In the genomic region with DNA sequence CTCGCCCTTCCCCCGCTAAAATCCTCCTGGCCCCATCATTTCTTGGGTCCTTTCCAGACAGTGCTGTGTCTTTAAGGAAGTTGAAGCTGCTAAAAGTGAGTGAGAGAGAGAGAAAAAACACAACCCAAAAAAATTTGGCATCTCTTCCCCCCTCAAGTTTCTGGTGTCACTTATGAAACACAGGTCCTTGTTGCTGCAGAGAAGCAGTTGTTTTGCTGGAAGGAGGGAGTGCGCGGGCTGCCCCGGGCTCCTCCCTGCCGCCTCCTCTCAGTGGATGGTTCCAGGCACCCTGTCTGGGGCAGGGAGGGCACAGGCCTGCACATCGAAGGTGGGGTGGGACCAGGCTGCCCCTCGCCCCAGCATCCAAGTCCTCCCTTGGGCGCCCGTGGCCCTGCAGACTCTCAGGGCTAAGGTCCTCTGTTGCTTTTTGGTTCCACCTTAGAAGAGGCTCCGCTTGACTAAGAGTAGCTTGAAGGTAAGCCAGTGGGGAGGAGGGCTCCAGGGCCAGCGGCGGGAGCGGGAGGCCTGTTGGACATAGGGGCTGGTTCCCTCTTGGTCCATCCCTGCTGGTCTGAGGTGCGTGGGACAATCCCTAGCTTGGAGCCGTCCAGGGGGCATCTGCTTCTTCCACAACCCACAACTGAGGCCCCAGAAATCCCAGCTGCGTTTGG, we compare ENCODE assay signal across 11 cellular contexts. TPM values are rescaled to one million over a fixed set of nuclear protein-coding genes. Genes with fewer than 3 reads are reported as not detected.
A peak's percentile ranks its signal among the peaks of the same experiment; 100 is the strongest.
DNase-seq lines count a peak whose midpoint lies in the region; ATAC-seq, FAIRE-seq and TF ChIP-seq lines count a peak whose summit lies in the region.
"Had no signal": no experiment of that assay in that cellular context is flagged by ENCODE, and none has a peak within 500 bp of the region (broad histone marks: within the 10 kb centered on the region; RNA-seq: fewer than 3 reads in every experiment).

A gene with protein sequence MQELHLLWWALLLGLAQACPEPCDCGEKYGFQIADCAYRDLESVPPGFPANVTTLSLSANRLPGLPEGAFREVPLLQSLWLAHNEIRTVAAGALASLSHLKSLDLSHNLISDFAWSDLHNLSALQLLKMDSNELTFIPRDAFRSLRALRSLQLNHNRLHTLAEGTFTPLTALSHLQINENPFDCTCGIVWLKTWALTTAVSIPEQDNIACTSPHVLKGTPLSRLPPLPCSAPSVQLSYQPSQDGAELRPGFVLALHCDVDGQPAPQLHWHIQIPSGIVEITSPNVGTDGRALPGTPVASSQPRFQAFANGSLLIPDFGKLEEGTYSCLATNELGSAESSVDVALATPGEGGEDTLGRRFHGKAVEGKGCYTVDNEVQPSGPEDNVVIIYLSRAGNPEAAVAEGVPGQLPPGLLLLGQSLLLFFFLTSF (plus strand): TSS at position 166 of the 671 bp plus-strand sequence. CDS start 1,149 bp downstream, outside the sequence.

- H3K9me3 ChIP-seq in H1 (ENCODE audit: insufficient read depth in 2 of 2, low read depth in 1 of 2, low read length in 1 of 2): no peaks in the 10 kb centered on the region
- H3K9me3 ChIP-seq in mesenchymal stem cell (ENCODE audit: control insufficient read depth, low read length): no peaks in the 10 kb centered on the region

- H2BK120ac ChIP-seq in H1 (replicated peaks; ENCODE audit: low read depth, low read length) (peak within 1 kb of the TSS; percentile 30), mesenchymal stem cell (ENCODE audit: low read depth, low read length) (no peak within 1 kb of the TSS)

- no peak within 1 kb of the TSS for H3K14ac ChIP-seq in H1 (ENCODE audit: insufficient read length)
- H3K14ac ChIP-seq in mesenchymal stem cell (ENCODE audit: low read length in 2 of 2): peak within 1 kb of the TSS in 1 of 2 experiments; percentile 49

- peaks cover 2% of the 10 kb centered on the region; the same call in 1 of the 2 replicates for H3K23me2 ChIP-seq in H1 (ENCODE audit: low read depth, low read length)

- H4K20me1 ChIP-seq in H1 (replicated peaks in 1 of 2; ENCODE audit: control insufficient read depth in 1 of 2, insufficient read depth in 2 of 2, low read length in 2 of 2): peaks cover 0 to 2% of the 10 kb centered on the region in 2 experiments

- H3K23ac ChIP-seq in H1 (ENCODE audit: insufficient read length): no peak within 1 kb of the TSS
- no peak within 1 kb of the TSS for H3K23ac ChIP-seq in mesenchymal stem cell (ENCODE audit: low read length in 2 of 2)

- no peaks in the 10 kb centered on the region; a peak in 3 of 7 replicates for H3K27me3 ChIP-seq in H1 (replicated peaks in 1 of 4; ENCODE audit: control insufficient read depth in 3 of 4, extremely low read depth in 1 of 4, insufficient read depth in 3 of 4, low read length in 3 of 4)
- peaks cover 4 to 7% of the 10 kb centered on the region in 2 experiments for H3K27me3 ChIP-seq in mesenchymal stem cell (ENCODE audit: control insufficient read depth in 1 of 2, insufficient read depth in 1 of 2, low read length in 2 of 2)

- peak within 1 kb of the TSS; percentile 30; the same call in 1 of the 2 replicates for H2BK5ac ChIP-seq in H1 (ENCODE audit: low read depth, low read length)
- H2BK5ac ChIP-seq in mesenchymal stem cell (ENCODE audit: low read depth, low read length, poor library complexity, severe bottlenecking): peak within 1 kb of the TSS; percentile 12

- CTCF ChIA-PET in H1 (lab: Charles Lee; ENCODE audit: partially characterized antibody): interaction anchor here (0.7 to 3.3 kb wide), 15 partner anchors 10 to 266 kb away, joined by 3 to 13 read pairs (median 5); no protein-coding TSS in a partner anchor

- TF ChIP-seq RAD21 in H1 (IDR thresholded peaks at IDR 0.05 in 1 of 2, conservative IDR thresholded peaks at IDR 0.05 in 1 of 2; ENCODE audit: low read depth in 2 of 2, low read length in 2 of 2): no peak

- H2AFZ ChIP-seq in H1 (ENCODE audit: low read length) (no peak within 1 kb of the TSS), mesenchymal stem cell (ENCODE audit: low read depth, low read length) (no peak within 1 kb of the TSS)

- peak within 1 kb of the TSS; percentile 81; the same call in 1 of the 2 replicates for H4K8ac ChIP-seq in H1 (ENCODE audit: extremely low read depth, insufficient read depth, low read length)
- peak within 1 kb of the TSS; percentile 82 for H4K8ac ChIP-seq in mesenchymal stem cell (ENCODE audit: low read length)

- no peak for FAIRE-seq in H1 (lab: Jason Lieb, UNC)
- FAIRE-seq: TTC549 had no signal

- peaks cover 0 to 20% (median 12%) of the 10 kb centered on the region in 4 experiments; a peak in 5 of 7 replicates for H3K4me1 ChIP-seq in H1 (replicated peaks in 1 of 4; ENCODE audit: control insufficient read depth in 3 of 4, insufficient read depth in 4 of 4, low read length in 3 of 4)
- H3K4me1 ChIP-seq in mesenchymal stem cell (ENCODE audit: control insufficient read depth, insufficient read depth, low read depth, low read length): peaks cover 64% of the 10 kb centered on the region

- no peak within 1 kb of the TSS for H3K56ac ChIP-seq in H1 (replicated peaks; ENCODE audit: insufficient read length, low read depth, low read length)

- no peak for TF ChIP-seq CTCF in H1 (IDR thresholded peaks at IDR 0.05; ENCODE audit: control extremely low read depth in 1 of 3, insufficient read depth in 1 of 3, low read depth in 1 of 3, low read length in 3 of 3)
- no peak for TF ChIP-seq CTCF in subcutaneous adipose tissue (IDR thresholded peaks at IDR 0.05; ENCODE audit: low read depth)

- DNase-seq in NCI-H446 treated with DMSO at 0.1 percent for 48 hours (lab: John Stamatoyannopoulos, UW): peak; percentile 39
- no peak for DNase-seq in H1 (ENCODE audit: low read depth in 1 of 2, low spot score in 2 of 2)
- no peak for DNase-seq in mesenchymal stem cell
- no peak for DNase-seq in DMS153 treated with DMSO at 0.1 percent for 48 hours (lab: John Stamatoyannopoulos, UW; ENCODE audit: unreplicated experiment)
- DNase-seq in HPDE6-E6E7 (ENCODE audit: extremely low spot score): no peak
- DNase-seq: GDM1, midbrain had no signal

- H3K79me1 ChIP-seq in H1 (ENCODE audit: low read depth, low read length) (no peaks in the 10 kb centered on the region), mesenchymal stem cell (replicated peaks; ENCODE audit: low read length, poor library complexity, severe bottlenecking) (no peaks in the 10 kb centered on the region)

- TF ChIP-seq EP300 in H1 (IDR thresholded peaks at IDR 0.05; ENCODE audit: borderline replicate concordance in 1 of 2, low read depth in 2 of 2, low read length in 2 of 2): no peak

- POLR2A ChIA-PET in H1 (lab: Charles Lee; ENCODE audit: partially characterized antibody): interaction anchor here (0.6 to 1.9 kb wide), 10 partner anchors 8 to 301 kb away, joined by 3 to 7 read pairs (median 4); a partner anchor contains a TSS

- H2BK20ac ChIP-seq in H1 (ENCODE audit: low read length): peak within 1 kb of the TSS; percentile 61

- H3K27ac ChIP-seq in H1 (ENCODE audit: low read depth, low read length): no peak within 1 kb of the TSS
- H3K27ac ChIP-seq in mesenchymal stem cell (ENCODE audit: low read length, poor library complexity, severe bottlenecking): peak within 1 kb of the TSS; percentile 34

- H3K9ac ChIP-seq in H1 (replicated peaks in 1 of 4; ENCODE audit: extremely low read depth in 1 of 4, low read depth in 3 of 4, low read length in 3 of 4): peak within 1 kb of the TSS in 1 of 4 experiments; percentile 33; a peak in 1 of 7 replicates
- H3K9ac ChIP-seq in mesenchymal stem cell (ENCODE audit: low read length): peak within 1 kb of the TSS; percentile 90

- WGBS in H1 (ENCODE audit: extremely low coverage in 1 of 2, insufficient coverage in 1 of 2, insufficient read length in 1 of 2, insufficient replicate concordance in 2 of 2, low coverage in 1 of 2, low lambda C conversion rate in 2 of 2, missing lambda C conversion rate in 1 of 2), 2 experiments: 81% methylated on average over 14 of the region's 17 CpGs; no CpG with 5 or more reads in 1 of the 2 experiments
- 51% methylated on average over 15 of the region's 17 CpGs for WGBS in mesenchymal stem cell

- H3K4me2 ChIP-seq in H1 (ENCODE audit: insufficient read depth in 1 of 2, low read depth in 2 of 2, low read length in 2 of 2) (peak within 1 kb of the TSS in 1 of 2 experiments; percentile 31; a peak in 1 of 4 replicates), mesenchymal stem cell (ENCODE audit: low read length, poor library complexity, severe bottlenecking) (no peak within 1 kb of the TSS)

- no peak for TF ChIP-seq POLR2A in H1 (IDR thresholded peaks at IDR 0.05; ENCODE audit: control extremely low read depth in 1 of 2, low read depth in 2 of 2, low read length in 2 of 2)

- H4K5ac ChIP-seq in H1 (ENCODE audit: insufficient read length, low read depth, low read length): no peak within 1 kb of the TSS

- no peaks in the 10 kb centered on the region for H3K79me2 ChIP-seq in H1 (ENCODE audit: control insufficient read depth in 1 of 2, insufficient read depth in 2 of 2, low read length in 2 of 2)

- H2AK5ac ChIP-seq in H1 (ENCODE audit: low read depth, low read length): peak within 1 kb of the TSS; percentile 86
- peak within 1 kb of the TSS; percentile 36 for H2AK5ac ChIP-seq in mesenchymal stem cell (ENCODE audit: low read length, severe bottlenecking)

- no peak within 1 kb of the TSS for H3K4me3 ChIP-seq in H1 (ENCODE audit: extremely low read depth in 1 of 4, insufficient read depth in 2 of 4, low read depth in 3 of 4, low read length in 4 of 4)
- peak within 1 kb of the TSS in 1 of 2 experiments; percentile 84 for H3K4me3 ChIP-seq in mesenchymal stem cell (ENCODE audit: insufficient read depth in 1 of 2, low read depth in 1 of 2, low read length in 2 of 2)

- ATAC-seq in HG03135 (IDR thresholded peaks at IDR 0.05; ENCODE audit: unreplicated experiment) (no peak), GM19395 (IDR thresholded peaks at IDR 0.05; ENCODE audit: unreplicated experiment) (no peak)

- H3K18ac ChIP-seq in H1 (ENCODE audit: extremely low read depth, low read length) (peak within 1 kb of the TSS; percentile 78; the same call in 1 of the 2 replicates), mesenchymal stem cell (ENCODE audit: low read depth in 1 of 2, low read length in 2 of 2) (peak within 1 kb of the TSS; percentile 34 to 67)

- H3K36me3 ChIP-seq in H1 (ENCODE audit: control insufficient read depth in 2 of 4, insufficient read depth in 4 of 4, low read length in 3 of 4) (no peaks in the 10 kb centered on the region), mesenchymal stem cell (ENCODE audit: control insufficient read depth in 1 of 2, insufficient read depth in 2 of 2, low read depth in 1 of 2, low read length in 2 of 2) (peaks cover 5 to 14% of the 10 kb centered on the region in 2 experiments)

- H3K4ac ChIP-seq in H1 (replicated peaks; ENCODE audit: insufficient read length, low read depth, low read length): peak within 1 kb of the TSS; percentile 24
- peak within 1 kb of the TSS in 1 of 2 experiments; percentile 81 for H3K4ac ChIP-seq in mesenchymal stem cell (ENCODE audit: low read depth in 1 of 2, low read length in 2 of 2)

- H2BK12ac ChIP-seq in H1 (ENCODE audit: low read depth, low read length) (peak within 1 kb of the TSS; percentile 82), mesenchymal stem cell (ENCODE audit: low read length in 2 of 2) (peak within 1 kb of the TSS in 1 of 2 experiments; percentile 59)

- peak within 1 kb of the TSS; percentile 75 for H4K91ac ChIP-seq in H1 (replicated peaks; ENCODE audit: insufficient read length, low read length)
- peak within 1 kb of the TSS; percentile 62 for H4K91ac ChIP-seq in mesenchymal stem cell (ENCODE audit: low read length)

- H2BK15ac ChIP-seq in H1 (ENCODE audit: low read length) (0 out of 2 replicates have a peak within 1 kb of the TSS, but pooled peaks have one; percentile 7), mesenchymal stem cell (ENCODE audit: low read depth, poor library complexity, severe bottlenecking) (peak within 1 kb of the TSS; percentile 19)

RNA-seq across cellular contexts. Expression of the gene that starts here (rescaled TPM):
- total RNA-seq in H1 (2021; fragmentation: NEBNext Ultra II Directional; extraction: Animal tissue kit (Norgen Biotek cat#: 25700)): 0.35 TPM in 1 of 2 replicates, not detected in the other
- 0.29 and 0.82 TPM in 2 replicates for polyA plus RNA-seq in H1 (2011; rRNA removed)
- 0.27 TPM for polyA plus RNA-seq in H1 (2011; cell fraction: cytosol; rRNA removed)
- polyA plus RNA-seq in H1 (2011; cell fraction: nucleus; rRNA removed): 1.0 TPM
- 0.21 to 0.28 TPM (median 0.27 TPM) in 4 replicates for polyA plus RNA-seq in H1 (2012, experiment 1 of 2)
- polyA plus RNA-seq in H1 (2012, experiment 2 of 2): 0.35 TPM
- 1.0 TPM for polyA plus RNA-seq in H1 (2013, experiment 1 of 2)
- polyA plus RNA-seq in H1 (2013, experiment 2 of 2): 0.98 TPM
- polyA minus RNA-seq in H1 (2011; rRNA and poly(A)+ RNA removed): 0.13 and 0.78 TPM in 2 replicates
- polyA minus RNA-seq in H1 (2011; cell fraction: cytosol; rRNA and poly(A)+ RNA removed): not detected
- polyA minus RNA-seq in H1 (2011; cell fraction: nucleus; rRNA and poly(A)+ RNA removed): 0.90 TPM
- 4.7 TPM for polyA plus RNA-seq in mesenchymal stem cell (2013, experiment 1 of 2)
- 3.5 TPM for polyA plus RNA-seq in mesenchymal stem cell (2013, experiment 2 of 2)
- 10 to 100 TPM; 52.0 to 89.6 (median 63.8) TPM for total RNA-seq in subcutaneous adipose tissue

Comparison
In these comparisons a context has a peak if more than half of its experiments do, and no peak if none do; other contexts are left out.
1. RNA of the gene that starts here (total RNA-seq): 52.0 to 89.6 TPM in subcutaneous adipose tissue; 0.35 TPM in H1; every median in the first group is over 10 times any median in the second.